In genomic region chr2:231334179-231334930, GRCh38 we compare ENCODE assay signal across 19 cellular contexts.
DNase-seq lines count a peak whose midpoint lies in the region; ATAC-seq, FAIRE-seq and TF ChIP-seq lines count a peak whose summit lies in the region.
"Had no signal": no experiment of that assay in that cellular context is flagged by ENCODE, and none has a peak within 500 bp of the region (broad histone marks: within the 10 kb centered on the region; RNA-seq: fewer than 3 reads in every experiment).

No MANE protein-coding gene starts in this region.

- POLR2A ChIA-PET in K562 (lab: Yijun Ruan, JAX) (interaction anchor here (0.9 kb wide), 1 partner anchor 15 kb away, joined by 3 read pairs; no protein-coding TSS in a partner anchor), A673 (lab: Charles Lee; ENCODE audit: low non-redundant PET) (no interaction called here)

- TF ChIP-seq RAD21 in K562 (CRISPR knock-in tag; conservative IDR thresholded peaks at IDR 0.05 in 1 of 2, IDR thresholded peaks at IDR 0.05 in 1 of 2): no peak

- FAIRE-seq in K562 (lab: Jason Lieb, UNC): no peak

- H3K9me1 ChIP-seq in K562 (ENCODE audit: control insufficient read depth, insufficient read depth, low read length): no peaks in the 10 kb centered on the region

- no peaks in the 10 kb centered on the region for H4K20me1 ChIP-seq in K562 (replicated peaks; ENCODE audit: control insufficient read depth, insufficient read depth, low read length)

- no peak overlapping the region for H3K4me2 ChIP-seq in K562 (ENCODE audit: insufficient read depth, low read length)

- H3K4me3 ChIP-seq in K562 (no peak overlapping the region), A673 (ENCODE audit: low read depth, low read length, poor library complexity, severe bottlenecking) (no peak overlapping the region), esophagus squamous epithelium (no peak overlapping the region)
- H3K4me3 ChIP-seq: heart left ventricle had no signal

- DNase-seq in Caki2 (ENCODE audit: low read depth) (peak; percentile 75), MV-4-11 (lab: John Stamatoyannopoulos, UW) (peak; percentile 64), K562 (ENCODE audit: extremely low read depth in 1 of 4, low spot score in 3 of 4) (no peak), mesenteric fat pad (ENCODE audit: low spot score) (peak; percentile 71), A673 (ENCODE audit: low spot score) (no peak), esophagus squamous epithelium (lab: John Stamatoyannopoulos, UW) (no peak), superior temporal gyrus (ENCODE audit: extremely low spot score) (no peak)
- DNase-seq: activated CD4-positive, alpha-beta T cell treated with anti-CD3 and anti-CD28 coated beads for 36 hours; CD8-positive, alpha-beta memory T cell; central memory CD4-positive, alpha-beta T cell; effector memory CD4-positive, alpha-beta T cell; mesendoderm; NCI-H1105; NCI-H2081 treated with DMSO at 0.1 percent for 48 hours; PC-3; stimulated activated naive CD4-positive, alpha-beta T cell treated with Interleukin-2 at 50 U/mL for 16 hours had no signal

- H3K79me2 ChIP-seq in K562 (ENCODE audit: control insufficient read depth, insufficient read depth, low read length): no peaks in the 10 kb centered on the region

- BruUV-seq in K562 (replicated peaks; lab: Mats Ljungman, UMichigan) (no TSS peak), A673 (replicated peaks; lab: Mats Ljungman, UMichigan) (no TSS peak)

- in situ Hi-C loops in Caki2 (cut with HindIII; ENCODE audit: low pct_unique_long_range_greater_than_20kb, low sequenced_read_pairs): no loop called here
- in situ Hi-C loops in K562 (cut with MboI): no loop called here

- TF ChIP-seq POLR2A in K562 (conservative IDR thresholded peaks at IDR 0.05) (no peak), esophagus squamous epithelium (IDR thresholded peaks at IDR 0.05) (no peak)

- TF ChIP-seq EP300 in K562 (IDR thresholded peaks at IDR 0.05; ENCODE audit: low read length): no peak

- H3K4me1 ChIP-seq in K562 (replicated peaks in 1 of 2; ENCODE audit: control insufficient read depth in 2 of 2, insufficient read depth in 2 of 2, low read length in 2 of 2) (peaks cover 0 to 2% of the 10 kb centered on the region in 2 experiments; a peak in 1 of 5 replicates), A673 (ENCODE audit: insufficient read depth, low read length, poor library complexity, severe bottlenecking) (peaks cover 4% of the 10 kb centered on the region), esophagus squamous epithelium (no peaks in the 10 kb centered on the region)

- H3K9me3 ChIP-seq in K562 (replicated peaks; ENCODE audit: control insufficient read depth, insufficient read depth, low read depth, low read length) (no peaks in the 10 kb centered on the region), A673 (ENCODE audit: low read depth, low read length, poor library complexity, severe bottlenecking) (no peaks in the 10 kb centered on the region), esophagus squamous epithelium (no peaks in the 10 kb centered on the region)
- H3K9me3 ChIP-seq: heart left ventricle had no signal

- no peak overlapping the region for H3K27ac ChIP-seq in K562 (ENCODE audit: extremely low read depth, low read depth, low read length)
- H3K27ac ChIP-seq in A673 (ENCODE audit: low read depth, low read length, poor library complexity, severe bottlenecking): no peak overlapping the region
- no peak overlapping the region for H3K27ac ChIP-seq in esophagus squamous epithelium
- H3K27ac ChIP-seq: heart left ventricle had no signal

- H3K36me3 ChIP-seq in K562 (ENCODE audit: control insufficient read depth, insufficient read depth, low read length) (no peaks in the 10 kb centered on the region), A673 (ENCODE audit: insufficient read depth, low read length, poor library complexity, severe bottlenecking) (no peaks in the 10 kb centered on the region), esophagus squamous epithelium (peaks cover 0 to 16% (median 0%) of the 10 kb centered on the region in 3 donors)
- H3K36me3 ChIP-seq: heart left ventricle had no signal

- CTCF ChIA-PET in K562 (lab: Yijun Ruan, JAX; ENCODE audit: low intra/inter-chr PET ratio) (no interaction called here), A673 (lab: Charles Lee) (no interaction called here)

- peaks cover 0 to 57% of the 10 kb centered on the region in 2 experiments; a peak in 3 of 5 replicates for H3K27me3 ChIP-seq in K562 (ENCODE audit: control insufficient read depth in 2 of 2, insufficient read depth in 2 of 2, low read length in 2 of 2)
- no peaks in the 10 kb centered on the region for H3K27me3 ChIP-seq in A673 (replicated peaks; ENCODE audit: insufficient read depth, low read depth, low read length, poor library complexity)
- H3K27me3 ChIP-seq in esophagus squamous epithelium: no peaks in the 10 kb centered on the region
- H3K27me3 ChIP-seq: heart left ventricle had no signal

- no peak for TF ChIP-seq CTCF in K562 (IDR thresholded peaks at IDR 0.05 in 2 of 3, conservative IDR thresholded peaks at IDR 0.05 in 1 of 3; ENCODE audit: insufficient read depth in 2 of 3, low read depth in 1 of 3, low read length in 3 of 3)
- no peak for TF ChIP-seq CTCF in A673 (conservative IDR thresholded peaks at IDR 0.05; ENCODE audit: low read depth, low read length)
- TF ChIP-seq CTCF in esophagus squamous epithelium (IDR thresholded peaks at IDR 0.05): no peak

- no peak for ATAC-seq in K562
- no peak for ATAC-seq in HG03439 (IDR thresholded peaks at IDR 0.05; ENCODE audit: unreplicated experiment)
- ATAC-seq: activated CD4-positive, alpha-beta T cell treated with anti-CD3 and anti-CD28 coated beads for 36 hours; PC-3; SK-N-SH treated with all-trans-retinoic acid at 6 μM for 48 hours had no signal

- no peak overlapping the region for H3K9ac ChIP-seq in K562 (ENCODE audit: insufficient read depth in 1 of 2, low read depth in 2 of 2, low read length in 2 of 2)

- H2AFZ ChIP-seq in K562 (ENCODE audit: low read depth, low read length): no peak overlapping the region

- WGBS in K562 (ENCODE audit: insufficient coverage, low coverage, missing lambda C conversion rate): under 1% methylated on average over 14 of the region's 14 CpGs
- 85 to 87% methylated on average over 12 to 14 of the region's 14 CpGs for WGBS in esophagus squamous epithelium, 2 donors

- intact Hi-C loops in K562 (cut with micrococcal nuclease): no loop called here
- intact Hi-C loops in A673 (cut with micrococcal nuclease; ENCODE audit: unreplicated experiment): no loop called here
- intact Hi-C loops in esophagus squamous epithelium (cut with DNase I): no loop called here

TF ChIP-seq in K562, 482 proteins besides CTCF, POLR2A, EP300 and RAD21:
- TF ChIP-seq ATF3 (IDR thresholded peaks at IDR 0.05): peak; percentile 35; the same call in 1 of the 2 replicates
- no peak for TF ChIP-seq ATF3 (CRISPR knock-in tag; conservative IDR thresholded peaks at IDR 0.05)
- no peak for TF ChIP-seq TCF7 (IDR thresholded peaks at IDR 0.05; ENCODE audit: borderline replicate concordance)
- TF ChIP-seq ZNF696 (CRISPR knock-in tag; conservative IDR thresholded peaks at IDR 0.05): no peak
- TF ChIP-seq YBX1 (IDR thresholded peaks at IDR 0.05): no peak
- TF ChIP-seq CBX1 (IDR thresholded peaks at IDR 0.05; ENCODE audit: low read depth): no peak
- peak; percentile 56 for TF ChIP-seq FOSL1 (tag; conservative IDR thresholded peaks at IDR 0.05)
- no peak for TF ChIP-seq FOXJ2 (tag; IDR thresholded peaks at IDR 0.05)

Comparison
In these comparisons a context has a peak if more than half of its experiments do, and no peak if none do; other contexts are left out.
1. DNase-seq: peak in Caki2 (single experiment), MV-4-11 (single experiment) and mesenteric fat pad (single experiment); none in K562 (0 of 4), A673 (single experiment), esophagus squamous epithelium (single experiment) and superior temporal gyrus (single experiment).